Comparison of ENCODE assay signal across 27 cellular contexts in genomic region chr11:104094576-104094975, GRCh38. TPM values are rescaled to one million over a fixed set of nuclear protein-coding genes. Genes with fewer than 3 reads are reported as not detected.
"Had no signal": no experiment of that assay in that cellular context is flagged by ENCODE, and none has a peak within 500 bp of the region (broad histone marks: within the 10 kb centered on the region; RNA-seq: fewer than 3 reads in every experiment).

No MANE protein-coding gene starts in this region.

- H3K27me3 Mint-ChIP-seq: brain; progenitor cell of endocrine pancreas; stimulated activated naive CD8-positive, alpha-beta T cell treated with anti-CD3 and anti-CD28 coated beads, Interleukin-15, Interleukin-2, amounts not matched to agents 100 ng/mL and 50 ng/mL, for 24 hours had no signal

- H3K27ac Mint-ChIP-seq: activated naive CD4-positive, alpha-beta T cell treated with anti-CD3 and anti-CD28 coated beads, Interleukin-2, amount 50 U/mL, for 72 hours; activated T-helper 1 cell treated with anti-CD3 and anti-CD28 coated beads, Interleukin-12 subunit alpha, Interleukin-12 subunit beta, Interleukin-2, Interleukin-4 antibody, amounts not matched to agents 30 ng/mL and 10 ng/mL and 1 ng/mL, durations not matched to agents 14 hours and 24 hours and 36 hours; progenitor cell of endocrine pancreas; stimulated activated naive CD8-positive, alpha-beta T cell treated with anti-CD3 and anti-CD28 coated beads, Interleukin-15, Interleukin-2, amounts not matched to agents 100 ng/mL and 50 ng/mL, for 24 hours had no signal

- FAIRE-seq: endometrium had no signal

- H3K27ac ChIP-seq: colonic mucosa, foreskin keratinocyte, left ventricle myocardium inferior, suprapubic skin, transverse colon, vagina, WERI-Rb-1 had no signal

- H3K27me3 ChIP-seq: colonic mucosa, foreskin keratinocyte, suprapubic skin, transverse colon, vagina had no signal

- H3K36me3 Mint-ChIP-seq: activated naive CD4-positive, alpha-beta T cell treated with anti-CD3 and anti-CD28 coated beads, Interleukin-2, amount 50 U/mL, for 72 hours had no signal

- DNase-seq: activated CD4-positive, alpha-beta T cell treated with anti-CD3 and anti-CD28 coated beads for 1 hour; activated gamma-delta T cell treated with Interleukin-2 at 50 U/mL for 16 hours; amniotic stem cell; central memory CD4-positive, alpha-beta T cell; colonic mucosa; erythroblast; foreskin keratinocyte; glutamatergic neuron; kidney glomerular epithelial cell; left ventricle myocardium inferior; SW 1271; T-helper 2 cell; transverse colon; WERI-Rb-1 had no signal

- H3K4me1 Mint-ChIP-seq: neural crest cell had no signal

- H3K4me1 ChIP-seq: colonic mucosa, foreskin keratinocyte, suprapubic skin, transverse colon, vagina had no signal

- H3K9me3 ChIP-seq: colonic mucosa, left ventricle myocardium inferior, suprapubic skin, transverse colon, vagina had no signal

- H3K4me3 Mint-ChIP-seq: activated T-helper 1 cell treated with anti-CD3 and anti-CD28 coated beads, Interleukin-12 subunit alpha, Interleukin-12 subunit beta, Interleukin-2, Interleukin-4 antibody, amounts not matched to agents 30 ng/mL and 10 ng/mL and 1 ng/mL, durations not matched to agents 14 hours and 24 hours and 36 hours; brain; neural crest cell; stimulated activated naive CD8-positive, alpha-beta T cell treated with anti-CD3 and anti-CD28 coated beads, Interleukin-15, Interleukin-2, amounts not matched to agents 100 ng/mL and 50 ng/mL, for 24 hours had no signal

- ATAC-seq: activated naive CD4-positive, alpha-beta T cell treated with anti-CD3 and anti-CD28 coated beads, Interleukin-2, amount 50 U/mL, for 72 hours; foreskin keratinocyte had no signal

- H3K9me3 Mint-ChIP-seq: activated T-helper 1 cell treated with anti-CD3 and anti-CD28 coated beads, Interleukin-12 subunit alpha, Interleukin-12 subunit beta, Interleukin-2, Interleukin-4 antibody, amounts not matched to agents 30 ng/mL and 10 ng/mL and 1 ng/mL, durations not matched to agents 14 hours and 24 hours and 36 hours; brain; neural crest cell; stimulated activated naive CD8-positive, alpha-beta T cell treated with anti-CD3 and anti-CD28 coated beads, Interleukin-15, Interleukin-2, amounts not matched to agents 100 ng/mL and 50 ng/mL, for 24 hours had no signal

- H3K4me3 ChIP-seq: colonic mucosa, left ventricle myocardium inferior, suprapubic skin, transverse colon, vagina had no signal

- H3K36me3 ChIP-seq: colonic mucosa, left ventricle myocardium inferior, suprapubic skin, transverse colon, vagina, WERI-Rb-1 had no signal

RNA-seq across cellular contexts. Expression of gene DDI1, which starts 58.1 kb away (rescaled TPM):
- total RNA-seq: activated CD8-positive, alpha-beta memory T cell treated with anti-CD3 and anti-CD28 coated beads for 36 hours; activated naive CD4-positive, alpha-beta T cell treated with anti-CD3 and anti-CD28 coated beads, Interleukin-2, amount 50 U/mL, for 72 hours; activated T-helper 1 cell treated with anti-CD3 and anti-CD28 coated beads, Interleukin-12 subunit alpha, Interleukin-12 subunit beta, Interleukin-2, Interleukin-4 antibody, amounts not matched to agents 30 ng/mL and 10 ng/mL and 1 ng/mL, durations not matched to agents 14 hours and 24 hours and 36 hours; colonic mucosa; foreskin keratinocyte; left ventricle myocardium inferior; mononuclear cell; neural crest cell; osteoblast; progenitor cell of endocrine pancreas; skeletal muscle tissue; suprapubic skin; transverse colon; vagina had no signal
- polyA plus RNA-seq: foreskin keratinocyte had no signal
